ENCODE assay signal across 8 cellular contexts in the genomic region with DNA sequence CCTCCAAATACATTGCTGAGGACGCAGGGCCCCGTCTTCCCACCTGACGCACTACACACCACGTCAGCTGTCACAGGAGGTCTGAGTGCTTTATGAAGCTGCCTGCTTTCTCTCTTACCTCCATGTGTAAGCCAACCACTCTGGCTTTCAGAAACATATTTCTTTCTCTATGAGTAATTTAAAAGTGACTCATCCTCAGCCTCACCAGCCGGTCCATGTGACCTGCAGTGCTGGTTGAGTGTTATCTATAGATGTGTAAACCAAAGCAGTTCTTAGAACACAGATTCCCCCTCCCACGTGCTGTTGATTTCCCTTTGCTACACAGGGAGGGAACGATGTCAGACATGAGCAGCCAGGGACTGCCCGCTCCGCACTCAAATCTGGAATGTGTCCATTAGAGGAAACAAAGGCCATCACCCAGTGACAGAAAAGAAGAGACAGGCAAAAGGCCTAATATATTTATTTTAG.
A peak's percentile ranks its signal among the peaks of the same experiment; 100 is the strongest.
DNase-seq lines count a peak whose midpoint lies in the region; ATAC-seq and TF ChIP-seq lines count a peak whose summit lies in the region.

No MANE protein-coding gene starts in this region.

- no peak for TF ChIP-seq CTCF in cardiac fibroblast (IDR thresholded peaks at IDR 0.05; ENCODE audit: low read depth, low read length)

- peak; percentile 46 for ATAC-seq in GM21367 (IDR thresholded peaks at IDR 0.05; ENCODE audit: unreplicated experiment)

- DNase-seq in COLO829 (ENCODE audit: low spot score): peak; percentile 92
- peak; percentile 96 for DNase-seq in HT1080 (ENCODE audit: low read depth)
- peak; percentile 69 for DNase-seq in activated CD4-positive, CD25-positive, alpha-beta regulatory T cell treated with anti-CD3 and anti-CD28 coated beads, Interleukin-2, amount 50 U/mL, for 16 hours (ENCODE audit: low read depth, low spot score)
- peak; percentile 87 to 92 for DNase-seq in cardiac fibroblast (ENCODE audit: low read depth in 2 of 2)
- DNase-seq in medulla oblongata (ENCODE audit: extremely low spot score): peak; percentile 54
- DNase-seq in stimulated activated CD8-positive, alpha-beta memory T cell treated with anti-CD3 and anti-CD28 coated beads, Interleukin-4, amount 100 ng/mL, for 1 hour (ENCODE audit: low read depth in 2 of 2, low spot score in 1 of 2): peak; percentile 42 to 65
- no peak for DNase-seq in mesenteric fat pad (ENCODE audit: low spot score)

- H3K4me3 ChIP-seq in cardiac fibroblast (replicated peaks in 1 of 2; ENCODE audit: low read depth in 2 of 2, low read length in 2 of 2): no peak overlapping the region
